ENCODE assay signal across 8 cellular contexts in genomic region chr15:61051570-61052031, GRCh38.
DNase-seq lines count a peak whose midpoint lies in the region; ATAC-seq and TF ChIP-seq lines count a peak whose summit lies in the region.

No MANE protein-coding gene starts in this region.

- H3K36me3 Mint-ChIP-seq in endodermal cell (ENCODE audit: low read depth), result no peaks in the 10 kb centered on the region

- TF ChIP-seq CTCF in endodermal cell (conservative IDR thresholded peaks at IDR 0.05), result peak; percentile 75

- no peaks in the 10 kb centered on the region for H3K27me3 ChIP-seq in endodermal cell (ENCODE audit: control insufficient read depth, insufficient read depth, low read length, poor library complexity, severe bottlenecking)
- H3K27me3 ChIP-seq in muscle layer of colon (ENCODE audit: control insufficient read depth in 1 of 2, insufficient read depth in 2 of 2, low read length in 2 of 2), result no peaks in the 10 kb centered on the region

- no peak overlapping the region for H3K4me3 ChIP-seq in endodermal cell (ENCODE audit: low read length)
- H3K4me3 ChIP-seq in muscle layer of colon (ENCODE audit: low read depth in 1 of 2, low read length in 2 of 2), result no peak overlapping the region

- H3K36me3 ChIP-seq in endodermal cell (ENCODE audit: control insufficient read depth, insufficient read depth, low read length) (no peaks in the 10 kb centered on the region), muscle layer of colon (ENCODE audit: insufficient read depth, low read length) (no peaks in the 10 kb centered on the region)

- WGBS in endodermal cell (ENCODE audit: insufficient coverage in 1 of 2, insufficient read length in 1 of 2), 2 experiments, result 29 to 58% methylated on average over 2 to 4 of the region's 4 CpGs

- no peak overlapping the region for H3K27ac ChIP-seq in endodermal cell (ENCODE audit: low read depth, low read length)
- peak overlapping the region; percentile 38 for H3K27ac ChIP-seq in muscle layer of colon (ENCODE audit: low read depth, low read length)

- ATAC-seq in HG02981 (IDR thresholded peaks at IDR 0.05; ENCODE audit: unreplicated experiment), result no peak
- ATAC-seq in stimulated activated naive CD8-positive, alpha-beta T cell treated with anti-CD3 and anti-CD28 coated beads, Interleukin-15, amount 100 ng/mL, for 72 hours, result no peak

- no peaks in the 10 kb centered on the region for H3K9me3 Mint-ChIP-seq in endodermal cell
- H3K9me3 Mint-ChIP-seq in stimulated activated naive CD8-positive, alpha-beta T cell treated with anti-CD3 and anti-CD28 coated beads, Interleukin-15, amount 100 ng/mL, for 72 hours, result no peaks in the 10 kb centered on the region

- H3K9me3 ChIP-seq in endodermal cell (ENCODE audit: control insufficient read depth, low read length) (no peaks in the 10 kb centered on the region), muscle layer of colon (ENCODE audit: low read length) (no peaks in the 10 kb centered on the region)

- no peaks in the 10 kb centered on the region for H3K27me3 Mint-ChIP-seq in endodermal cell (ENCODE audit: insufficient read depth)
- H3K27me3 Mint-ChIP-seq in stimulated activated naive CD8-positive, alpha-beta T cell treated with anti-CD3 and anti-CD28 coated beads, Interleukin-15, amount 100 ng/mL, for 72 hours, result peaks cover 15% of the 10 kb centered on the region

- H3K4me1 Mint-ChIP-seq in endodermal cell, result peaks cover 15% of the 10 kb centered on the region
- no peaks in the 10 kb centered on the region for H3K4me1 Mint-ChIP-seq in stimulated activated naive CD8-positive, alpha-beta T cell treated with anti-CD3 and anti-CD28 coated beads, Interleukin-15, amount 100 ng/mL, for 72 hours

- DNase-seq in ELF-1 (ENCODE audit: low read depth, low spot score) (peak; percentile 53), NCI-H510A (lab: John Stamatoyannopoulos, UW) (peak; percentile 10), endodermal cell (peak; percentile 81), NCI-H2029 (lab: John Stamatoyannopoulos, UW) (no peak), 8988T (no peak)
- no peak for DNase-seq in stimulated activated naive CD8-positive, alpha-beta T cell treated with anti-CD3 and anti-CD28 coated beads, Interleukin-15, amount 100 ng/mL, for 72 hours

- H3K27ac Mint-ChIP-seq in endodermal cell, result no peak overlapping the region
- H3K27ac Mint-ChIP-seq in stimulated activated naive CD8-positive, alpha-beta T cell treated with anti-CD3 and anti-CD28 coated beads, Interleukin-15, amount 100 ng/mL, for 72 hours, result no peak overlapping the region

- H3K4me1 ChIP-seq in endodermal cell (ENCODE audit: control insufficient read depth, insufficient read depth, low read length) (peaks cover 10% of the 10 kb centered on the region), muscle layer of colon (ENCODE audit: insufficient read depth, low read length) (peaks cover 22% of the 10 kb centered on the region)

- H3K4me3 Mint-ChIP-seq in endodermal cell, result no peak overlapping the region
- no peak overlapping the region for H3K4me3 Mint-ChIP-seq in stimulated activated naive CD8-positive, alpha-beta T cell treated with anti-CD3 and anti-CD28 coated beads, Interleukin-15, amount 100 ng/mL, for 72 hours

- H3K9ac ChIP-seq in endodermal cell (ENCODE audit: extremely low read depth, low read length, poor library complexity, severe bottlenecking) (no peak overlapping the region), muscle layer of colon (ENCODE audit: low read length) (no peak overlapping the region)

Comparison
In these comparisons a context has a peak if more than half of its experiments do, and no peak if none do; other contexts are left out.
1. DNase-seq: peak in ELF-1 (single experiment), NCI-H510A (single experiment) and endodermal cell (single experiment); none in NCI-H2029 (single experiment), stimulated activated naive CD8-positive, alpha-beta T cell treated with anti-CD3 and anti-CD28 coated beads, Interleukin-15, amount 100 ng/mL, for 72 hours (0 of 2) and 8988T (single experiment).